ENCODE assay signal across 18 cellular contexts in the genomic region with DNA sequence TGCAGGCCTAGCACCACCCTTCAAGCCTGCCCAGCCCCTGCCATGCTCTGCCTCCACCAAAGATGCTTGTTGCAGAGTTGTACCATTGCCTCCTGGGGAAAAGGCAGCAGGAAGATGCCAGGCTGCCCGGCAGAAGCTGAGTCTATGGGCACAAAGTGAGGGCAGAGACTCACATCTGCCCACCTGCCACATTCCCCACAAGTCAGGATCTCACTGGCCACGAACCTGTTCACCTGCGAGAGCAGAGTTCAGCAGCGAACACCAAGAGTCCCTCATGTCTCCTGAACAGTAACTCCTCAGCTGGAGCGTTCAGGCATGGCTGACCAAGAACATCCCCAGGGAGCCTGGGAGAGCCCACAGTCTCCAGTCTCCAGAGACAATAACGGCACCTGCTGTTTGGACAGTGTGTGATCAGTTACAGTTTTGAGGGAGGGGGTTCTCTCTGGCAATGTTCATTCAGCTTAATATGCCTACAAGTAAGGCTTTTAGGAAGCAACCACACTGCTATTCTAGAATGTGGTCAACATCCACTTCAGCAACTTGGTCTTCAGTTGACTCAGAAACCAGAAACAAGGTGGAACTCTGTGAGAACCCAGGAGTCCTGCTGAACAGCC.
DNase-seq lines count a peak whose midpoint lies in the region; ATAC-seq and TF ChIP-seq lines count a peak whose summit lies in the region.
"Had no signal": no experiment of that assay in that cellular context is flagged by ENCODE, and none has a peak within 500 bp of the region (broad histone marks: within the 10 kb centered on the region; RNA-seq: fewer than 3 reads in every experiment).

No MANE protein-coding gene starts in this region.

- no peak for TF ChIP-seq EP300 in SK-N-SH (IDR thresholded peaks at IDR 0.05; ENCODE audit: borderline replicate concordance in 1 of 2, low read depth in 1 of 2, low read length in 1 of 2)

- H2AFZ ChIP-seq in SK-N-SH (ENCODE audit: low read depth): no peak overlapping the region

- no peaks in the 10 kb centered on the region for H4K20me1 ChIP-seq in SK-N-SH (ENCODE audit: insufficient read depth)

- CTCF ChIA-PET in SK-N-SH (lab: Yijun Ruan, JAX): interaction anchor here (0.5 to 1.4 kb wide), 2 partner anchors 10 to 20 kb away, joined by 3 read pairs; no protein-coding TSS in a partner anchor

- ATAC-seq in SK-N-SH treated with all-trans-retinoic acid at 6 μM for 48 hours (no peak), GM18517 (IDR thresholded peaks at IDR 0.05; ENCODE audit: unreplicated experiment) (no peak), HG03139 (IDR thresholded peaks at IDR 0.05; ENCODE audit: unreplicated experiment) (no peak)
- ATAC-seq: heart left ventricle, WTC11 had no signal

- H3K9me3 ChIP-seq in SK-N-SH: no peaks in the 10 kb centered on the region
- H3K9me3 ChIP-seq in colonic mucosa: no peaks in the 10 kb centered on the region
- no peaks in the 10 kb centered on the region for H3K9me3 ChIP-seq in thyroid gland
- H3K9me3 ChIP-seq: Caco-2, heart left ventricle, transverse colon had no signal

- no peak for TF ChIP-seq RAD21 in SK-N-SH (IDR thresholded peaks at IDR 0.05; ENCODE audit: low read length)

- 20% methylated on average over 1 of the region's 6 CpGs for WGBS in SK-N-SH (ENCODE audit: low lambda C conversion rate)
- 31 to 34% methylated on average over 5 to 6 of the region's 6 CpGs for WGBS in thyroid gland, 2 donors

- POLR2A ChIA-PET in SK-N-SH (lab: Yijun Ruan, JAX): no interaction called here

- no peaks in the 10 kb centered on the region for H3F3A ChIP-seq in SK-N-SH (replicated peaks; ENCODE audit: insufficient read depth)

- DNase-seq in SK-N-SH (peak; percentile 3), NCI-H146 (lab: John Stamatoyannopoulos, UW) (peak; percentile 81), colonic mucosa (peak; percentile 7), thyroid gland (peak; percentile 43 to 47), NCI-H1694 (lab: John Stamatoyannopoulos, UW) (no peak)
- DNase-seq: activated naive CD4-positive, alpha-beta T cell treated with anti-CD3 and anti-CD28 coated beads for 36 hours; Caco-2; heart left ventricle; IMR-90; NCI-H1105; NCI-H524; stimulated activated CD4-positive, alpha-beta T cell treated with anti-CD3 and anti-CD28 coated beads, Interleukin-4, amount 100 ng/mL, for 24 hours; T-helper 1 cell; transverse colon had no signal

- intact Hi-C loops in colonic mucosa (cut with DNase I) (no loop called here), thyroid gland (cut with DNase I) (no loop called here)

- H3K79me2 ChIP-seq in SK-N-SH (ENCODE audit: insufficient read depth): no peaks in the 10 kb centered on the region

- H3K27me3 ChIP-seq in SK-N-SH (ENCODE audit: insufficient read depth) (no peaks in the 10 kb centered on the region), colonic mucosa (no peaks in the 10 kb centered on the region), thyroid gland (no peaks in the 10 kb centered on the region)
- H3K27me3 ChIP-seq: heart left ventricle, transverse colon had no signal

- H3K4me2 ChIP-seq in SK-N-SH: no peak overlapping the region

- H3K36me3 ChIP-seq in SK-N-SH (replicated peaks in 1 of 2; ENCODE audit: control insufficient read depth in 1 of 2, insufficient read depth in 2 of 2, low read length in 1 of 2) (no peaks in the 10 kb centered on the region), colonic mucosa (no peaks in the 10 kb centered on the region), thyroid gland (no peaks in the 10 kb centered on the region)
- H3K36me3 ChIP-seq: heart left ventricle, transverse colon had no signal

- no peaks in the 10 kb centered on the region for H3K9me2 ChIP-seq in SK-N-SH

- H3K9ac ChIP-seq in SK-N-SH (no peak overlapping the region), colonic mucosa (ENCODE audit: low read depth in 2 of 2, low read length in 2 of 2) (no peak overlapping the region)

- peaks cover 0 to 40% of the 10 kb centered on the region in 2 experiments; a peak in 1 of 4 replicates for H3K4me1 ChIP-seq in SK-N-SH (ENCODE audit: control insufficient read depth in 1 of 2, insufficient read depth in 2 of 2, low read depth in 1 of 2, low read length in 1 of 2)
- no peaks in the 10 kb centered on the region for H3K4me1 ChIP-seq in colonic mucosa
- peaks cover 0 to 2% of the 10 kb centered on the region in 2 donors for H3K4me1 ChIP-seq in thyroid gland
- H3K4me1 ChIP-seq: Caco-2, heart left ventricle, transverse colon had no signal

- H3K27ac ChIP-seq in SK-N-SH (ENCODE audit: low read depth in 2 of 2, low read length in 1 of 2): no peak overlapping the region
- no peak overlapping the region for H3K27ac ChIP-seq in colonic mucosa
- H3K27ac ChIP-seq in thyroid gland: no peak overlapping the region
- H3K27ac ChIP-seq: heart left ventricle, transverse colon had no signal

- no peak for TF ChIP-seq POLR2A in thyroid gland (IDR thresholded peaks at IDR 0.05)

- TF ChIP-seq CTCF in SK-N-SH (IDR thresholded peaks at IDR 0.05): no peak
- no peak for TF ChIP-seq CTCF in colonic mucosa (IDR thresholded peaks at IDR 0.05)
- no peak for TF ChIP-seq CTCF in thyroid gland (IDR thresholded peaks at IDR 0.05)

- H3K4me3 ChIP-seq in SK-N-SH (ENCODE audit: low read depth in 2 of 2, low read length in 1 of 2): no peak overlapping the region
- H3K4me3 ChIP-seq in colonic mucosa: no peak overlapping the region
- no peak overlapping the region for H3K4me3 ChIP-seq in thyroid gland (replicated peaks in 1 of 3)
- H3K4me3 ChIP-seq: heart left ventricle, transverse colon had no signal

TF ChIP-seq in SK-N-SH, 30 proteins besides CTCF, POLR2A, EP300 and RAD21 (continues in another document):
- TF ChIP-seq SMC3 (IDR thresholded peaks at IDR 0.05; ENCODE audit: low read depth, low read length) (no peak), TAF1 (IDR thresholded peaks at IDR 0.05; ENCODE audit: borderline replicate concordance, low read depth, low read length) (no peak), JUND (IDR thresholded peaks at IDR 0.05) (no peak), SIN3A (IDR thresholded peaks at IDR 0.05; ENCODE audit: borderline replicate concordance, low read depth, low read length) (no peak), FOSL2 (IDR thresholded peaks at IDR 0.05; ENCODE audit: borderline replicate concordance, low read depth) (no peak)
- TF ChIP-seq, protein P1, sequence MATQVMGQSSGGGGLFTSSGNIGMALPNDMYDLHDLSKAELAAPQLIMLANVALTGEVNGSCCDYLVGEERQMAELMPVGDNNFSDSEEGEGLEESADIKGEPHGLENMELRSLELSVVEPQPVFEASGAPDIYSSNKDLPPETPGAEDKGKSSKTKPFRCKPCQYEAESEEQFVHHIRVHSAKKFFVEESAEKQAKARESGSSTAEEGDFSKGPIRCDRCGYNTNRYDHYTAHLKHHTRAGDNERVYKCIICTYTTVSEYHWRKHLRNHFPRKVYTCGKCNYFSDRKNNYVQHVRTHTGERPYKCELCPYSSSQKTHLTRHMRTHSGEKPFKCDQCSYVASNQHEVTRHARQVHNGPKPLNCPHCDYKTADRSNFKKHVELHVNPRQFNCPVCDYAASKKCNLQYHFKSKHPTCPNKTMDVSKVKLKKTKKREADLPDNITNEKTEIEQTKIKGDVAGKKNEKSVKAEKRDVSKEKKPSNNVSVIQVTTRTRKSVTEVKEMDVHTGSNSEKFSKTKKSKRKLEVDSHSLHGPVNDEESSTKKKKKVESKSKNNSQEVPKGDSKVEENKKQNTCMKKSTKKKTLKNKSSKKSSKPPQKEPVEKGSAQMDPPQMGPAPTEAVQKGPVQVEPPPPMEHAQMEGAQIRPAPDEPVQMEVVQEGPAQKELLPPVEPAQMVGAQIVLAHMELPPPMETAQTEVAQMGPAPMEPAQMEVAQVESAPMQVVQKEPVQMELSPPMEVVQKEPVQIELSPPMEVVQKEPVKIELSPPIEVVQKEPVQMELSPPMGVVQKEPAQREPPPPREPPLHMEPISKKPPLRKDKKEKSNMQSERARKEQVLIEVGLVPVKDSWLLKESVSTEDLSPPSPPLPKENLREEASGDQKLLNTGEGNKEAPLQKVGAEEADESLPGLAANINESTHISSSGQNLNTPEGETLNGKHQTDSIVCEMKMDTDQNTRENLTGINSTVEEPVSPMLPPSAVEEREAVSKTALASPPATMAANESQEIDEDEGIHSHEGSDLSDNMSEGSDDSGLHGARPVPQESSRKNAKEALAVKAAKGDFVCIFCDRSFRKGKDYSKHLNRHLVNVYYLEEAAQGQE (IDR thresholded peaks at IDR 0.05; ENCODE audit: low read depth, low read length): no peak

TF ChIP-seq in SK-N-SH treated with all-trans-retinoic acid at 6 μM for 48 hours, 23 proteins besides CTCF, POLR2A, EP300 and RAD21 (continues in another document):
- TF ChIP-seq, protein P2, sequence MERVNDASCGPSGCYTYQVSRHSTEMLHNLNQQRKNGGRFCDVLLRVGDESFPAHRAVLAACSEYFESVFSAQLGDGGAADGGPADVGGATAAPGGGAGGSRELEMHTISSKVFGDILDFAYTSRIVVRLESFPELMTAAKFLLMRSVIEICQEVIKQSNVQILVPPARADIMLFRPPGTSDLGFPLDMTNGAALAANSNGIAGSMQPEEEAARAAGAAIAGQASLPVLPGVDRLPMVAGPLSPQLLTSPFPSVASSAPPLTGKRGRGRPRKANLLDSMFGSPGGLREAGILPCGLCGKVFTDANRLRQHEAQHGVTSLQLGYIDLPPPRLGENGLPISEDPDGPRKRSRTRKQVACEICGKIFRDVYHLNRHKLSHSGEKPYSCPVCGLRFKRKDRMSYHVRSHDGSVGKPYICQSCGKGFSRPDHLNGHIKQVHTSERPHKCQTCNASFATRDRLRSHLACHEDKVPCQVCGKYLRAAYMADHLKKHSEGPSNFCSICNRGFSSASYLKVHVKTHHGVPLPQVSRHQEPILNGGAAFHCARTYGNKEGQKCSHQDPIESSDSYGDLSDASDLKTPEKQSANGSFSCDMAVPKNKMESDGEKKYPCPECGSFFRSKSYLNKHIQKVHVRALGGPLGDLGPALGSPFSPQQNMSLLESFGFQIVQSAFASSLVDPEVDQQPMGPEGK (CRISPR knock-in tag; IDR thresholded peaks at IDR 0.05; ENCODE audit: borderline replicate concordance): no peak
- TF ChIP-seq, protein P3, sequence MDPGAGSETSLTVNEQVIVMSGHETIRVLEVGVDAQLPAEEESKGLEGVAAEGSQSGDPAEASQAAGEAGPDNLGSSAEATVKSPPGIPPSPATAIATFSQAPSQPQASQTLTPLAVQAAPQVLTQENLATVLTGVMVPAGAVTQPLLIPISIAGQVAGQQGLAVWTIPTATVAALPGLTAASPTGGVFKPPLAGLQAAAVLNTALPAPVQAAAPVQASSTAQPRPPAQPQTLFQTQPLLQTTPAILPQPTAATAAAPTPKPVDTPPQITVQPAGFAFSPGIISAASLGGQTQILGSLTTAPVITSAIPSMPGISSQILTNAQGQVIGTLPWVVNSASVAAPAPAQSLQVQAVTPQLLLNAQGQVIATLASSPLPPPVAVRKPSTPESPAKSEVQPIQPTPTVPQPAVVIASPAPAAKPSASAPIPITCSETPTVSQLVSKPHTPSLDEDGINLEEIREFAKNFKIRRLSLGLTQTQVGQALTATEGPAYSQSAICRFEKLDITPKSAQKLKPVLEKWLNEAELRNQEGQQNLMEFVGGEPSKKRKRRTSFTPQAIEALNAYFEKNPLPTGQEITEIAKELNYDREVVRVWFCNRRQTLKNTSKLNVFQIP (CRISPR knock-in tag; IDR thresholded peaks at IDR 0.05; ENCODE audit: borderline replicate concordance, low read depth): no peak
- TF ChIP-seq GLIS3 (CRISPR knock-in tag; IDR thresholded peaks at IDR 0.05): no peak
- TF ChIP-seq RARB (CRISPR knock-in tag; IDR thresholded peaks at IDR 0.05): no peak
- no peak for TF ChIP-seq PPARA (CRISPR knock-in tag; IDR thresholded peaks at IDR 0.05; ENCODE audit: borderline replicate concordance)
